In the genomic region with DNA sequence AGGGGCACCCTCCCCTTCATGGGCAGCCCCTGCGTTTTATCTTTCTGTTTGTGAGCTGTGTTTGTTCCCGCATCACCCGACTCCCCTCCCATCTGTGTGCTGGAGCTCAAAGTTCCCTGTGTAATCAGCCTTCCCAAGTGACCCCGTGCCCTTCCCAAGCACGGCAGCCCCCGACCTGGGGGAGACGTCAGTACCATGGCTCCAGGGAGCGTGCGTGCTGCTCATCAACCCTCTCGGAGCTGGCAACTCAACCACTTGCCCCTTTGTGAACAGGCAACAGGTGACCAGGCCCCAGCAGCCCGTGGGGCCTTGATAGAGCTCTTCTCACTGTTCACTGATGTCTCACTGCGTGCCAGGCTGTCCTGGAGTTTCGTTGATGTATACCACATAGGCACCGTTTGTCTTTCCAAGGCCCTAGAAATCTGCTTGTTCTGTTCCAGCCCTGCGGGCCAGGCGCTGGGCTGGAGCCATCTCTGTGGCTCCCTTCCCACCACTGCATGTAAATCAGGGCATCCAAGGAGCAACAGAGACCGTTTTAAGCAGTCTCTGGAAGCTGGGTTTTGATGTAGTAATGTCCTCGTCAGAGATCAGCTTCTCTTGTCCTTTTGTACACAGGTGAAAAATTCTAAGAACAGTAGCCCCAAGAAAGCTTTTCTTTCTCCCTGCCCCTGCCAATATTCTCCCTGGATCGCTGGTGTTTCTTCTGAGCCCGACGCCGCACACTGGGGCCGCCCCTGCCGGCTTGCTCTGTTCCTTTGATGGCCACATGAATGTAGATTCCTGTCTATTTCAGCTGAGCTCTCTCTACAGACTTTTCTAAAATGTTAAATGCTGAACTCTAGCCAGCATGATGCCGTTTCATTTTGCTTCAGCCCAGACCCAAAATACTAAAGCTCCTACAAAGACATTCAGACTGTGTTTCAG, we compare ENCODE assay signal across 12 cellular contexts.
A peak's percentile ranks its signal among the peaks of the same experiment; 100 is the strongest.
DNase-seq lines count a peak whose midpoint lies in the region; ATAC-seq and TF ChIP-seq lines count a peak whose summit lies in the region.
"Had no signal": no experiment of that assay in that cellular context is flagged by ENCODE, and none has a peak within 500 bp of the region (broad histone marks: within the 10 kb centered on the region; RNA-seq: fewer than 3 reads in every experiment).

No MANE protein-coding gene starts in this region.

- H3K36me3 ChIP-seq in mesodermal cell (ENCODE audit: control insufficient read depth, insufficient read depth, low read length) (no peaks in the 10 kb centered on the region), stomach smooth muscle (ENCODE audit: control insufficient read depth in 2 of 2, insufficient read depth in 2 of 2, low read length in 2 of 2) (no peaks in the 10 kb centered on the region)
- H3K36me3 ChIP-seq: HAP-1, SJSA1 had no signal

- H3K9me3 Mint-ChIP-seq in glutamatergic neuron (ENCODE audit: unreplicated experiment) = no peaks in the 10 kb centered on the region
- H3K9me3 Mint-ChIP-seq: activated CD4-positive, alpha-beta memory T cell treated with anti-CD3 and anti-CD28 coated beads for 36 hours had no signal

- no peak overlapping the region for H3K4me3 Mint-ChIP-seq in glutamatergic neuron (ENCODE audit: unreplicated experiment)
- H3K4me3 Mint-ChIP-seq: activated CD4-positive, alpha-beta memory T cell treated with anti-CD3 and anti-CD28 coated beads for 36 hours had no signal

- intact Hi-C loops in dorsolateral prefrontal cortex (cut with DNase I) = loop anchor here in 1 of 2 donors (2.0 kb wide), 2 partner anchors 107 to 187 kb away; partner anchors contain the start of gene PTPRM

- no peaks in the 10 kb centered on the region for H3K36me3 Mint-ChIP-seq in glutamatergic neuron (ENCODE audit: unreplicated experiment)
- H3K36me3 Mint-ChIP-seq: activated CD4-positive, alpha-beta memory T cell treated with anti-CD3 and anti-CD28 coated beads for 36 hours had no signal

- H3K4me3 ChIP-seq in dorsolateral prefrontal cortex = peak overlapping the region in 58 of 59 donors; percentile 3 to 63 (median 37)
- H3K4me3 ChIP-seq in mesodermal cell (ENCODE audit: extremely low read depth, insufficient read depth, low read length, poor library complexity, severe bottlenecking) = no peak overlapping the region
- peak overlapping the region; percentile 40 to 49 for H3K4me3 ChIP-seq in stomach smooth muscle (ENCODE audit: low read length in 2 of 2)
- H3K4me3 ChIP-seq: HAP-1, SJSA1 had no signal

- no peaks in the 10 kb centered on the region for H3K4me1 ChIP-seq in mesodermal cell (ENCODE audit: control insufficient read depth, insufficient read depth, low read length, poor library complexity, severe bottlenecking)
- H3K4me1 ChIP-seq in stomach smooth muscle (ENCODE audit: control insufficient read depth, insufficient read depth, low read length) = peaks cover 46% of the 10 kb centered on the region
- H3K4me1 ChIP-seq: HAP-1, SJSA1 had no signal

- 85 to 89% methylated on average over 15 to 23 of the region's 25 CpGs for WGBS in mesodermal cell (ENCODE audit: insufficient coverage in 2 of 2), 2 experiments

- H3K4me1 Mint-ChIP-seq in glutamatergic neuron (ENCODE audit: low read depth, unreplicated experiment) = peaks cover 6% of the 10 kb centered on the region

- H3K27me3 ChIP-seq in dorsolateral prefrontal cortex (peaks cover 0 to 2% (median 0%) of the 10 kb centered on the region in 45 donors), stomach smooth muscle (ENCODE audit: control insufficient read depth in 1 of 2, insufficient read depth in 2 of 2, low read length in 2 of 2) (no peaks in the 10 kb centered on the region)

- peaks cover 6% of the 10 kb centered on the region for H3K27me3 Mint-ChIP-seq in glutamatergic neuron (ENCODE audit: unreplicated experiment)
- H3K27me3 Mint-ChIP-seq: activated CD4-positive, alpha-beta memory T cell treated with anti-CD3 and anti-CD28 coated beads for 36 hours had no signal

- H3K9ac ChIP-seq in stomach smooth muscle (ENCODE audit: low read length in 2 of 2) = peak overlapping the region; percentile 45 to 62

- ATAC-seq in HG03378 (IDR thresholded peaks at IDR 0.05; ENCODE audit: unreplicated experiment) = no peak

- H3K9me3 ChIP-seq in mesodermal cell (ENCODE audit: control insufficient read depth, low read length) = no peaks in the 10 kb centered on the region
- H3K9me3 ChIP-seq in stomach smooth muscle (ENCODE audit: control insufficient read depth in 2 of 2, low read length in 2 of 2) = peaks cover 0 to 2% of the 10 kb centered on the region in 2 donors
- H3K9me3 ChIP-seq: HAP-1, SJSA1 had no signal

- no peak overlapping the region for H3K27ac Mint-ChIP-seq in glutamatergic neuron (ENCODE audit: unreplicated experiment)
- H3K27ac Mint-ChIP-seq: activated CD4-positive, alpha-beta memory T cell treated with anti-CD3 and anti-CD28 coated beads for 36 hours had no signal

- peak; percentile 48 to 57 for DNase-seq in Kasumi-1 (lab: John Stamatoyannopoulos, UW)
- peak in 8 of 10 donors; percentile 15 to 80 (median 60) for DNase-seq in dorsolateral prefrontal cortex
- DNase-seq in OCI-M2 (lab: John Stamatoyannopoulos, UW; ENCODE audit: unreplicated experiment) = no peak
- DNase-seq in glutamatergic neuron = no peak
- DNase-seq in activated CD8-positive, alpha-beta memory T cell treated with anti-CD3 and anti-CD28 coated beads for 24 hours = no peak
- DNase-seq: activated CD4-positive, alpha-beta memory T cell treated with anti-CD3 and anti-CD28 coated beads for 36 hours; NCI-H2081 had no signal

- TF ChIP-seq CTCF in dorsolateral prefrontal cortex (IDR thresholded peaks at IDR 0.05 in 54 of 56, conservative IDR thresholded peaks at IDR 0.05 in 2 of 56; ENCODE audit: low read depth in 1 of 56, partially characterized antibody in 56 of 56) (peak in 2 of 56 donors; percentile 6 to 13), glutamatergic neuron (IDR thresholded peaks at IDR 0.05; ENCODE audit: partially characterized antibody, unreplicated experiment) (no peak)

- H3K27ac ChIP-seq in dorsolateral prefrontal cortex = peak overlapping the region in 58 of 59 donors; percentile 1 to 96 (median 82)
- H3K27ac ChIP-seq in mesodermal cell (ENCODE audit: low read depth, low read length, severe bottlenecking) = peak overlapping the region; percentile 23
- peak overlapping the region; percentile 91 for H3K27ac ChIP-seq in stomach smooth muscle (ENCODE audit: low read length)
- H3K27ac ChIP-seq: SJSA1 had no signal

Comparison
In these comparisons a context has a peak if more than half of its experiments do, and no peak if none do; other contexts are left out.
1. DNase-seq: peak in Kasumi-1 (2 of 2) and dorsolateral prefrontal cortex (8 of 10); none in OCI-M2 (single experiment), glutamatergic neuron (single experiment) and activated CD8-positive, alpha-beta memory T cell treated with anti-CD3 and anti-CD28 coated beads for 24 hours (single experiment).
2. H3K27ac ChIP-seq: peak in every context shown above with its lines; median percentile 91 in stomach smooth muscle; 82 in dorsolateral prefrontal cortex; 23 in mesodermal cell.